In genomic region chr2:217218269-217219140, GRCh38 we compare ENCODE assay signal across 9 cellular contexts.
DNase-seq lines count a peak whose midpoint lies in the region; ATAC-seq and TF ChIP-seq lines count a peak whose summit lies in the region.
"Had no signal": no experiment of that assay in that cellular context is flagged by ENCODE, and none has a peak within 500 bp of the region (broad histone marks: within the 10 kb centered on the region; RNA-seq: fewer than 3 reads in every experiment).

No MANE protein-coding gene starts in this region.

- H3K9me3 ChIP-seq in left lung: no peaks in the 10 kb centered on the region
- H3K9me3 ChIP-seq: gastrocnemius medialis had no signal

- peak; percentile 6 for DNase-seq in NAMALWA (ENCODE audit: low spot score)
- DNase-seq in left lung: no peak
- DNase-seq in NCI-H446 treated with DMSO at 0.1 percent for 48 hours (lab: John Stamatoyannopoulos, UW): no peak
- DNase-seq in NCI-H345 (lab: John Stamatoyannopoulos, UW): no peak
- DNase-seq in substantia nigra (lab: John Stamatoyannopoulos, UW): no peak
- DNase-seq in DMS79 (lab: John Stamatoyannopoulos, UW): no peak

- no peak overlapping the region for H3K27ac ChIP-seq in left lung
- no peak overlapping the region for H3K27ac ChIP-seq in substantia nigra (ENCODE audit: low read depth, low read length, poor library complexity, severe bottlenecking)

- peak; percentile 73 for ATAC-seq in GM18867 (IDR thresholded peaks at IDR 0.05; ENCODE audit: unreplicated experiment)
- peak; percentile 54 for ATAC-seq in HG02642 (IDR thresholded peaks at IDR 0.05; ENCODE audit: poor library complexity, unreplicated experiment)
- ATAC-seq in left lung: peak; percentile 72
- ATAC-seq: gastrocnemius medialis had no signal

- intact Hi-C loops in left lung (cut with DNase I): no loop called here

- TF ChIP-seq CTCF in left lung (IDR thresholded peaks at IDR 0.05): no peak

- H3K4me1 ChIP-seq in left lung: peaks cover 0 to 12% of the 10 kb centered on the region in 2 donors

- H3K36me3 ChIP-seq in left lung: no peaks in the 10 kb centered on the region
- H3K36me3 ChIP-seq: gastrocnemius medialis had no signal

- H3K27me3 ChIP-seq in left lung: peaks cover 0 to 69% of the 10 kb centered on the region in 2 donors
- H3K27me3 ChIP-seq: gastrocnemius medialis had no signal

- H3K4me3 ChIP-seq in left lung: no peak overlapping the region
- H3K4me3 ChIP-seq: gastrocnemius medialis had no signal
